ENCODE assay signal across 2 cellular contexts in genomic region chr22:24467340-24467739, GRCh38.
TF ChIP-seq lines count a peak whose summit lies in the region.

No MANE protein-coding gene starts in this region.

TF ChIP-seq in SK-N-SH, 30 proteins besides CTCF, POLR2A, EP300 and RAD21:
- no peak for TF ChIP-seq SMC3 (IDR thresholded peaks at IDR 0.05; ENCODE audit: low read depth, low read length)
- TF ChIP-seq MXI1 (IDR thresholded peaks at IDR 0.05; ENCODE audit: low read depth, low read length): no peak
- no peak for TF ChIP-seq TEAD4 (IDR thresholded peaks at IDR 0.05; ENCODE audit: borderline replicate concordance, insufficient read depth)
- TF ChIP-seq MAX (IDR thresholded peaks at IDR 0.05; ENCODE audit: low read depth): no peak
- TF ChIP-seq RCOR1 (IDR thresholded peaks at IDR 0.05; ENCODE audit: low read length): no peak
- no peak for TF ChIP-seq ZBTB33 (IDR thresholded peaks at IDR 0.05; ENCODE audit: borderline replicate concordance, low read depth)
- TF ChIP-seq USF1 (IDR thresholded peaks at IDR 0.05; ENCODE audit: borderline replicate concordance, low read depth): no peak
- no peak for TF ChIP-seq RXRA (IDR thresholded peaks at IDR 0.05; ENCODE audit: borderline replicate concordance, low read depth)
- TF ChIP-seq TAF1 (IDR thresholded peaks at IDR 0.05; ENCODE audit: borderline replicate concordance, low read depth, low read length): no peak
- TF ChIP-seq FOXJ3 (CRISPR knock-in tag; IDR thresholded peaks at IDR 0.05): no peak
- TF ChIP-seq NRF1 (IDR thresholded peaks at IDR 0.05; ENCODE audit: low read depth, low read length): no peak
- no peak for TF ChIP-seq PBX3 (IDR thresholded peaks at IDR 0.05)
- TF ChIP-seq MEF2A (IDR thresholded peaks at IDR 0.05; ENCODE audit: borderline replicate concordance, low read depth): no peak
- no peak for TF ChIP-seq POLR2AphosphoS5 (IDR thresholded peaks at IDR 0.05; ENCODE audit: low read depth, low read length)
- no peak for TF ChIP-seq SIN3A (IDR thresholded peaks at IDR 0.05; ENCODE audit: borderline replicate concordance, low read depth, low read length)
- no peak for TF ChIP-seq IRF3 (IDR thresholded peaks at IDR 0.05; ENCODE audit: low read depth, low read length)

TF ChIP-seq in HepG2, 621 proteins besides CTCF, POLR2A, EP300 and RAD21:
- TF ChIP-seq, protein P1, sequence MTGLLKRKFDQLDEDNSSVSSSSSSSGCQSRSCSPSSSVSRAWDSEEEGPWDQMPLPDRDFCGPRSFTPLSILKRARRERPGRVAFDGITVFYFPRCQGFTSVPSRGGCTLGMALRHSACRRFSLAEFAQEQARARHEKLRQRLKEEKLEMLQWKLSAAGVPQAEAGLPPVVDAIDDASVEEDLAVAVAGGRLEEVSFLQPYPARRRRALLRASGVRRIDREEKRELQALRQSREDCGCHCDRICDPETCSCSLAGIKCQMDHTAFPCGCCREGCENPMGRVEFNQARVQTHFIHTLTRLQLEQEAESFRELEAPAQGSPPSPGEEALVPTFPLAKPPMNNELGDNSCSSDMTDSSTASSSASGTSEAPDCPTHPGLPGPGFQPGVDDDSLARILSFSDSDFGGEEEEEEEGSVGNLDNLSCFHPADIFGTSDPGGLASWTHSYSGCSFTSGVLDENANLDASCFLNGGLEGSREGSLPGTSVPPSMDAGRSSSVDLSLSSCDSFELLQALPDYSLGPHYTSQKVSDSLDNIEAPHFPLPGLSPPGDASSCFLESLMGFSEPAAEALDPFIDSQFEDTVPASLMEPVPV (CRISPR knock-in tag; IDR thresholded peaks at IDR 0.05): no peak
- TF ChIP-seq ZKSCAN1 (IDR thresholded peaks at IDR 0.05; ENCODE audit: low read length): peak; percentile 43; the same call in 1 of the 2 replicates
- TF ChIP-seq ESRRA (CRISPR knock-in tag; IDR thresholded peaks at IDR 0.05; ENCODE audit: low read depth): no peak
- TF ChIP-seq ZMYM2 (CRISPR knock-in tag; IDR thresholded peaks at IDR 0.05): no peak
TF ChIP-seq in HepG2: peak in this region for 1.
